ENCODE assay signal across 26 cellular contexts in the genomic region with DNA sequence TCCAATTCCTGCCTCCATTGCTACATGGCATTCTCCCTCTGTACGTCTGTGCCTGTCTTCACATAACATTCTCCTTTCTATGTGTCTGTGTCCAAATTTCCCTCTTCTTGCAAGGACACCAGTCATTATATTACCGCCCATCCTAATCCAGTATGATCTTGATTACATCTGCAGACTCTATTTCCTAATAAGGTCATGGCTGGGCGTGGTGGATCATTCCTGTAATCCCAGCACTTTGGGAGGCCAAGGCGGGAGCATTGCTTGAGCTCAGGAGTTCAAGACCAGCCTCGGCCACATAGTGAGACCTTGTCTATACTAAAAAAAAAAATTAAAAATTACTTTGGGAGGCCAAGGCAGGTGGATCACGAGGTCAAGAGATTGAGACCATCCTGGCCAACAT. TPM values are rescaled to one million over a fixed set of nuclear protein-coding genes. Genes with fewer than 3 reads are reported as not detected.
DNase-seq lines count a peak whose midpoint lies in the region; ATAC-seq, FAIRE-seq and TF ChIP-seq lines count a peak whose summit lies in the region.
"Had no signal": no experiment of that assay in that cellular context is flagged by ENCODE, and none has a peak within 500 bp of the region (broad histone marks: within the 10 kb centered on the region; RNA-seq: fewer than 3 reads in every experiment).

No MANE protein-coding gene starts in this region.

- TF ChIP-seq POLR2A in HepG2 (IDR thresholded peaks at IDR 0.05; ENCODE audit: insufficient read depth in 1 of 2, low read depth in 2 of 2, low read length in 2 of 2) (no peak), right lobe of liver (IDR thresholded peaks at IDR 0.05) (no peak)

- H3K4me1 Mint-ChIP-seq in activated naive CD4-positive, alpha-beta T cell treated with anti-CD3 and anti-CD28 coated beads, Interleukin-2, amount 50 U/mL, for 24 hours, result peaks cover 9% of the 10 kb centered on the region
- peaks cover 15% of the 10 kb centered on the region for H3K4me1 Mint-ChIP-seq in activated naive CD4-positive, alpha-beta T cell treated with anti-CD3 and anti-CD28 coated beads, Interleukin-2, amount 10 ng/mL, durations not matched to agents 7 days and 5 days

- H3K4me1 ChIP-seq in HepG2 (ENCODE audit: insufficient read depth, low read length) (peaks cover 34% of the 10 kb centered on the region), right lobe of liver (no peaks in the 10 kb centered on the region)

- intact Hi-C loops in HepG2 (cut with micrococcal nuclease; ENCODE audit: unreplicated experiment), result no loop called here
- intact Hi-C loops in right lobe of liver (cut with DNase I), result no loop called here

- H3K4me3 Mint-ChIP-seq in activated naive CD4-positive, alpha-beta T cell treated with anti-CD3 and anti-CD28 coated beads, Interleukin-2, amount 50 U/mL, for 24 hours, result no peak overlapping the region
- H3K4me3 Mint-ChIP-seq in activated naive CD4-positive, alpha-beta T cell treated with anti-CD3 and anti-CD28 coated beads, Interleukin-2, amount 10 ng/mL, durations not matched to agents 7 days and 5 days, result no peak overlapping the region
- H3K4me3 Mint-ChIP-seq: CD14-positive monocyte; CD4-positive, alpha-beta memory T cell; CD4-positive, CD25-positive, alpha-beta regulatory T cell had no signal

- 43% methylated on average over 6 of the region's 6 CpGs for WGBS in HepG2 (ENCODE audit: low lambda C conversion rate)
- 66% methylated on average over 6 of the region's 6 CpGs for WGBS in right lobe of liver (ENCODE audit: insufficient coverage, low coverage, low lambda C conversion rate, missing lambda C conversion rate)

- peak overlapping the region; percentile 31 for H3K27ac Mint-ChIP-seq in activated naive CD4-positive, alpha-beta T cell treated with anti-CD3 and anti-CD28 coated beads, Interleukin-2, amount 50 U/mL, for 24 hours
- no peak overlapping the region for H3K27ac Mint-ChIP-seq in activated naive CD4-positive, alpha-beta T cell treated with anti-CD3 and anti-CD28 coated beads, Interleukin-2, amount 10 ng/mL, durations not matched to agents 7 days and 5 days
- H3K27ac Mint-ChIP-seq: CD14-positive monocyte; CD4-positive, CD25-positive, alpha-beta regulatory T cell; CD8-positive, alpha-beta memory T cell had no signal

- no peak for TF ChIP-seq RAD21 in HepG2 (CRISPR knock-in tag; IDR thresholded peaks at IDR 0.05)

- no peaks in the 10 kb centered on the region for H3K36me3 Mint-ChIP-seq in activated naive CD4-positive, alpha-beta T cell treated with anti-CD3 and anti-CD28 coated beads, Interleukin-2, amount 50 U/mL, for 24 hours
- H3K36me3 Mint-ChIP-seq in activated naive CD4-positive, alpha-beta T cell treated with anti-CD3 and anti-CD28 coated beads, Interleukin-2, amount 10 ng/mL, durations not matched to agents 7 days and 5 days, result peaks cover 2% of the 10 kb centered on the region
- H3K36me3 Mint-ChIP-seq: CD14-positive monocyte had no signal

- H3K79me2 ChIP-seq in HepG2 (ENCODE audit: insufficient read depth, low read length), result no peaks in the 10 kb centered on the region

- no peaks in the 10 kb centered on the region for H3K36me3 ChIP-seq in HepG2 (replicated peaks in 1 of 2; ENCODE audit: control insufficient read depth in 1 of 2, insufficient read depth in 2 of 2, low read length in 2 of 2)
- H3K36me3 ChIP-seq in right lobe of liver, result no peaks in the 10 kb centered on the region
- H3K36me3 ChIP-seq: BE2C, BLaER1 had no signal

- no peak for TF ChIP-seq CTCF in HepG2 (CRISPR knock-in tag; IDR thresholded peaks at IDR 0.05)
- TF ChIP-seq CTCF in right lobe of liver (IDR thresholded peaks at IDR 0.05), result no peak

- H3K9me3 ChIP-seq in HepG2 (ENCODE audit: low read length), result no peaks in the 10 kb centered on the region
- H3K9me3 ChIP-seq in right lobe of liver, result no peaks in the 10 kb centered on the region
- H3K9me3 ChIP-seq: BE2C, BLaER1 had no signal

- no peaks in the 10 kb centered on the region for H3K9me3 Mint-ChIP-seq in activated naive CD4-positive, alpha-beta T cell treated with anti-CD3 and anti-CD28 coated beads, Interleukin-2, amount 50 U/mL, for 24 hours
- H3K9me3 Mint-ChIP-seq in activated naive CD4-positive, alpha-beta T cell treated with anti-CD3 and anti-CD28 coated beads, Interleukin-2, amount 10 ng/mL, durations not matched to agents 7 days and 5 days, result no peaks in the 10 kb centered on the region
- H3K9me3 Mint-ChIP-seq: CD4-positive, alpha-beta memory T cell; CD4-positive, CD25-positive, alpha-beta regulatory T cell; CD8-positive, alpha-beta memory T cell had no signal

- no peaks in the 10 kb centered on the region for H4K20me1 ChIP-seq in HepG2 (ENCODE audit: insufficient read depth, low read length)
- H4K20me1 ChIP-seq: BLaER1 had no signal

- DNase-seq in activated naive CD4-positive, alpha-beta T cell treated with anti-CD3 and anti-CD28 coated beads, Interleukin-2, amount 10 ng/mL, durations not matched to agents 7 days and 5 days, result no peak
- DNase-seq in HepG2 (ENCODE audit: low spot score) (no peak), right lobe of liver (no peak)
- DNase-seq: 8988T; ACHN; BE2C; C1 segment of cervical spinal cord; CD4-positive, alpha-beta memory T cell; CD4-positive, CD25-positive, alpha-beta regulatory T cell; CD8-positive, alpha-beta memory T cell; COR-L47; DMS 273 treated with DMSO at 0.1 percent for 48 hours; DMS153; DMS53; DMS79; DND-41; EL; GDM1 had no signal

- H3K4me3 ChIP-seq in HepG2 (replicated peaks in 1 of 3; ENCODE audit: insufficient read depth in 1 of 3, low read depth in 2 of 3, low read length in 3 of 3) (no peak overlapping the region), right lobe of liver (no peak overlapping the region)
- H3K4me3 ChIP-seq: BLaER1, GM12878 had no signal

- ATAC-seq in HepG2 (no peak), right lobe of liver (no peak), GM21447 (IDR thresholded peaks at IDR 0.05; ENCODE audit: unreplicated experiment) (no peak)
- ATAC-seq: GM12878 had no signal

- no peak for FAIRE-seq in HepG2 (lab: Jason Lieb, UNC)
- FAIRE-seq: A204.1, GM12878, GM12892, GM18507 had no signal

- H3K9ac ChIP-seq in HepG2 (ENCODE audit: insufficient read depth, low read depth, low read length), result no peak overlapping the region
- H3K9ac ChIP-seq: BLaER1 had no signal

- in situ Hi-C loops in HepG2 (cut with HindIII; ENCODE audit: extremely low pct_ligation_motif_present, low pct_unique_long_range_greater_than_20kb), result loop anchor here (25.0 kb wide), 1 partner anchor 558 kb away; a partner anchor contains a TSS

- CTCF ChIA-PET in activated naive CD4-positive, alpha-beta T cell treated with anti-CD3 and anti-CD28 coated beads, Interleukin-2, amount 10 ng/mL, durations not matched to agents 7 days and 5 days (lab: Charles Lee), result interaction anchor here (0.6 to 0.9 kb wide), 2 partner anchors 9 to 37 kb away, joined by 3 read pairs; no protein-coding TSS in a partner anchor
- CTCF ChIA-PET in HepG2 (lab: Yijun Ruan, JAX; ENCODE audit: low intra/inter-chr PET ratio, low total read pairs), result no interaction called here

- no TSS peak for BruUV-seq in HepG2 (replicated peaks; lab: Mats Ljungman, UMichigan)

- no peak overlapping the region for H3K4me2 ChIP-seq in HepG2 (ENCODE audit: low read depth, low read length)

- H3K27me3 ChIP-seq in HepG2 (ENCODE audit: control insufficient read depth in 1 of 2, insufficient read depth in 2 of 2, low read length in 2 of 2), result no peaks in the 10 kb centered on the region; a peak in 1 of 5 replicates
- no peaks in the 10 kb centered on the region for H3K27me3 ChIP-seq in right lobe of liver
- H3K27me3 ChIP-seq: BE2C, BLaER1 had no signal

- no peaks in the 10 kb centered on the region for H3K27me3 Mint-ChIP-seq in activated naive CD4-positive, alpha-beta T cell treated with anti-CD3 and anti-CD28 coated beads, Interleukin-2, amount 50 U/mL, for 24 hours
- peaks cover 15% of the 10 kb centered on the region for H3K27me3 Mint-ChIP-seq in activated naive CD4-positive, alpha-beta T cell treated with anti-CD3 and anti-CD28 coated beads, Interleukin-2, amount 10 ng/mL, durations not matched to agents 7 days and 5 days
- H3K27me3 Mint-ChIP-seq: CD8-positive, alpha-beta memory T cell had no signal

- no peak overlapping the region for H3K27ac ChIP-seq in HepG2 (ENCODE audit: extremely low read length, insufficient read depth, low read length)
- H3K27ac ChIP-seq in right lobe of liver, result no peak overlapping the region
- H3K27ac ChIP-seq: BLaER1 had no signal

- POLR2A ChIA-PET in HepG2 (lab: Yijun Ruan, JAX), result interaction anchor here (1.0 to 1.1 kb wide), 2 partner anchors 13 to 74 kb away, joined by 3 read pairs; a partner anchor contains a TSS

- H2AFZ ChIP-seq in HepG2 (ENCODE audit: low read length), result no peak overlapping the region

- no peak for TF ChIP-seq EP300 in HepG2 (IDR thresholded peaks at IDR 0.05; ENCODE audit: low read depth in 2 of 2, low read length in 2 of 2)
- TF ChIP-seq EP300 in HepG2 (CRISPR knock-in tag; IDR thresholded peaks at IDR 0.05; ENCODE audit: borderline replicate concordance), result no peak

RNA-seq across cellular contexts. Expression of a gene that starts 5.0 kb away (rescaled TPM):
- 9.1 and 11.0 TPM in 2 replicates for total RNA-seq in HepG2 (2016; rRNA removed; fragmentation: Illumina TruSeq; extraction: Trizol)
- total RNA-seq in HepG2 (2016; cell fraction: cytosol; rRNA removed; fragmentation: Illumina TruSeq; extraction: Trizol; ENCODE audit: low read depth), result 8.4 TPM in 2 replicates
- total RNA-seq in HepG2 (2016; cell fraction: insoluble cytoplasmic fraction; rRNA removed; fragmentation: Illumina TruSeq; extraction: Trizol), result 6.9 and 9.6 TPM in 2 replicates
- 15.8 and 18.7 TPM in 2 replicates for total RNA-seq in HepG2 (2016; cell fraction: membrane; rRNA removed; fragmentation: Illumina TruSeq; extraction: Trizol)
- total RNA-seq in HepG2 (2016; cell fraction: nucleus; rRNA removed; fragmentation: Illumina TruSeq; extraction: Trizol), result 17.7 and 22.5 TPM in 2 replicates
- 8.4 and 9.2 TPM in 2 replicates for polyA plus RNA-seq in HepG2 (2011; rRNA removed)
- 3.3 and 4.5 TPM in 2 replicates for polyA plus RNA-seq in HepG2 (2011; cell fraction: cytosol; rRNA removed)
- polyA plus RNA-seq in HepG2 (2011; cell fraction: nucleus; rRNA removed), result 64.8 and 74.5 TPM in 2 replicates
- 16.5 and 32.3 TPM in 2 replicates for polyA plus RNA-seq in HepG2 (2012)
- 27.2 and 27.7 TPM in 2 replicates for polyA plus RNA-seq in HepG2 (2016; cell fraction: cytosol; fragmentation: Illumina TruSeq; extraction: Trizol; ENCODE audit: low read depth)
- 18.2 and 24.7 TPM in 2 replicates for polyA plus RNA-seq in HepG2 (2016; cell fraction: insoluble cytoplasmic fraction; fragmentation: Illumina TruSeq; extraction: Trizol; ENCODE audit: low read depth)
- polyA plus RNA-seq in HepG2 (2016; cell fraction: membrane; fragmentation: Illumina TruSeq; extraction: Trizol; ENCODE audit: low read depth), result 38.9 and 40.6 TPM in 2 replicates
- 77.8 and 81.5 TPM in 2 replicates for polyA plus RNA-seq in HepG2 (2016; cell fraction: nucleus; fragmentation: Illumina TruSeq; extraction: Trizol; ENCODE audit: insufficient read depth, low read depth)
- polyA minus RNA-seq in HepG2 (2011; rRNA and poly(A)+ RNA removed; ENCODE audit: low replicate concordance), result 5.4 and 5.5 TPM in 2 replicates
- polyA minus RNA-seq in HepG2 (2011; cell fraction: cytosol; rRNA and poly(A)+ RNA removed), result 7.9 and 8.3 TPM in 2 replicates
- 8.9 and 10.8 TPM in 2 replicates for polyA minus RNA-seq in HepG2 (2011; cell fraction: nucleus; rRNA and poly(A)+ RNA removed)
- 10 to 100 TPM; 12.8 to 23.0 (median 17.6) TPM for total RNA-seq in right lobe of liver

RNA-seq across cellular contexts. Expression of a gene that starts 12.5 kb away (rescaled TPM):
- 10.1 and 16.2 TPM in 2 replicates for total RNA-seq in HepG2 (2016; rRNA removed; fragmentation: Illumina TruSeq; extraction: Trizol)
- 22.4 and 23.4 TPM in 2 replicates for total RNA-seq in HepG2 (2016; cell fraction: cytosol; rRNA removed; fragmentation: Illumina TruSeq; extraction: Trizol; ENCODE audit: low read depth)
- total RNA-seq in HepG2 (2016; cell fraction: insoluble cytoplasmic fraction; rRNA removed; fragmentation: Illumina TruSeq; extraction: Trizol), result 7.9 and 15.3 TPM in 2 replicates
- 18.4 and 19.8 TPM in 2 replicates for total RNA-seq in HepG2 (2016; cell fraction: membrane; rRNA removed; fragmentation: Illumina TruSeq; extraction: Trizol)
- 21.9 and 27.5 TPM in 2 replicates for total RNA-seq in HepG2 (2016; cell fraction: nucleus; rRNA removed; fragmentation: Illumina TruSeq; extraction: Trizol)
- polyA plus RNA-seq in HepG2 (2011; rRNA removed), result 13.7 and 14.8 TPM in 2 replicates
- 3.3 and 5.2 TPM in 2 replicates for polyA plus RNA-seq in HepG2 (2011; cell fraction: cytosol; rRNA removed)
- polyA plus RNA-seq in HepG2 (2011; cell fraction: nucleus; rRNA removed), result 105 and 114 TPM in 2 replicates
- polyA plus RNA-seq in HepG2 (2012), result 26.9 and 27.9 TPM in 2 replicates
- 3.9 TPM in 2 replicates for polyA plus RNA-seq in HepG2 (2016; cell fraction: cytosol; fragmentation: Illumina TruSeq; extraction: Trizol; ENCODE audit: low read depth)
- 20.3 and 27.9 TPM in 2 replicates for polyA plus RNA-seq in HepG2 (2016; cell fraction: insoluble cytoplasmic fraction; fragmentation: Illumina TruSeq; extraction: Trizol; ENCODE audit: low read depth)
- 7.5 and 9.2 TPM in 2 replicates for polyA plus RNA-seq in HepG2 (2016; cell fraction: membrane; fragmentation: Illumina TruSeq; extraction: Trizol; ENCODE audit: low read depth)
- 74.8 and 79.3 TPM in 2 replicates for polyA plus RNA-seq in HepG2 (2016; cell fraction: nucleus; fragmentation: Illumina TruSeq; extraction: Trizol; ENCODE audit: insufficient read depth, low read depth)
- 18.8 and 22.6 TPM in 2 replicates for polyA minus RNA-seq in HepG2 (2011; rRNA and poly(A)+ RNA removed; ENCODE audit: low replicate concordance)
- 8.0 and 10.7 TPM in 2 replicates for polyA minus RNA-seq in HepG2 (2011; cell fraction: cytosol; rRNA and poly(A)+ RNA removed)
- polyA minus RNA-seq in HepG2 (2011; cell fraction: nucleus; rRNA and poly(A)+ RNA removed), result 80.9 and 81.4 TPM in 2 replicates
- 10 to 100 TPM; 13.0 to 26.2 (median 20.9) TPM for total RNA-seq in right lobe of liver

RNA-seq across cellular contexts. Expression of a gene that starts 35.5 kb away (rescaled TPM):
- total RNA-seq in HepG2 (2016; rRNA removed; fragmentation: Illumina TruSeq; extraction: Trizol) (19.5 and 22.7 TPM in 2 replicates), right lobe of liver (1 to 10 TPM; 3.9 to 5.8 (median 4.4) TPM)
- 4.4 and 4.7 TPM in 2 replicates for total RNA-seq in HepG2 (2016; cell fraction: cytosol; rRNA removed; fragmentation: Illumina TruSeq; extraction: Trizol; ENCODE audit: low read depth)
- 18.5 and 18.8 TPM in 2 replicates for total RNA-seq in HepG2 (2016; cell fraction: insoluble cytoplasmic fraction; rRNA removed; fragmentation: Illumina TruSeq; extraction: Trizol)
- total RNA-seq in HepG2 (2016; cell fraction: membrane; rRNA removed; fragmentation: Illumina TruSeq; extraction: Trizol), result 17.9 and 18.1 TPM in 2 replicates
- total RNA-seq in HepG2 (2016; cell fraction: nucleus; rRNA removed; fragmentation: Illumina TruSeq; extraction: Trizol), result 10.6 and 14.1 TPM in 2 replicates
- 9.7 and 11.9 TPM in 2 replicates for polyA plus RNA-seq in HepG2 (2011; rRNA removed)
- polyA plus RNA-seq in HepG2 (2011; cell fraction: cytosol; rRNA removed), result 9.3 and 9.8 TPM in 2 replicates
- 19.3 and 19.5 TPM in 2 replicates for polyA plus RNA-seq in HepG2 (2011; cell fraction: nucleus; rRNA removed)
- 8.9 and 9.8 TPM in 2 replicates for polyA plus RNA-seq in HepG2 (2012)
- polyA plus RNA-seq in HepG2 (2016; cell fraction: cytosol; fragmentation: Illumina TruSeq; extraction: Trizol; ENCODE audit: low read depth), result 2.5 and 2.8 TPM in 2 replicates
- polyA plus RNA-seq in HepG2 (2016; cell fraction: insoluble cytoplasmic fraction; fragmentation: Illumina TruSeq; extraction: Trizol; ENCODE audit: low read depth), result 17.8 and 20.4 TPM in 2 replicates
- 9.1 and 9.3 TPM in 2 replicates for polyA plus RNA-seq in HepG2 (2016; cell fraction: membrane; fragmentation: Illumina TruSeq; extraction: Trizol; ENCODE audit: low read depth)
- 15.4 and 16.6 TPM in 2 replicates for polyA plus RNA-seq in HepG2 (2016; cell fraction: nucleus; fragmentation: Illumina TruSeq; extraction: Trizol; ENCODE audit: insufficient read depth, low read depth)
- polyA minus RNA-seq in HepG2 (2011; rRNA and poly(A)+ RNA removed; ENCODE audit: low replicate concordance), result 20.5 and 25.2 TPM in 2 replicates
- polyA minus RNA-seq in HepG2 (2011; cell fraction: cytosol; rRNA and poly(A)+ RNA removed), result 13.1 and 17.3 TPM in 2 replicates
- 14.9 and 15.7 TPM in 2 replicates for polyA minus RNA-seq in HepG2 (2011; cell fraction: nucleus; rRNA and poly(A)+ RNA removed)

RNA-seq across cellular contexts. Expression of a gene that starts 53.2 kb away (rescaled TPM):
- total RNA-seq in HepG2 (2016; rRNA removed; fragmentation: Illumina TruSeq; extraction: Trizol), result 9.0 and 27.8 TPM in 2 replicates
- 13.8 and 14.2 TPM in 2 replicates for total RNA-seq in HepG2 (2016; cell fraction: cytosol; rRNA removed; fragmentation: Illumina TruSeq; extraction: Trizol; ENCODE audit: low read depth)
- 9.7 and 19.4 TPM in 2 replicates for total RNA-seq in HepG2 (2016; cell fraction: insoluble cytoplasmic fraction; rRNA removed; fragmentation: Illumina TruSeq; extraction: Trizol)
- 6.2 and 6.3 TPM in 2 replicates for total RNA-seq in HepG2 (2016; cell fraction: membrane; rRNA removed; fragmentation: Illumina TruSeq; extraction: Trizol)
- total RNA-seq in HepG2 (2016; cell fraction: nucleus; rRNA removed; fragmentation: Illumina TruSeq; extraction: Trizol), result 19.4 and 23.7 TPM in 2 replicates
- polyA plus RNA-seq in HepG2 (2011; rRNA removed), result 4.9 TPM in 2 replicates
- polyA plus RNA-seq in HepG2 (2011; cell fraction: cytosol; rRNA removed), result 0.72 and 0.78 TPM in 2 replicates
- 29.7 and 43.5 TPM in 2 replicates for polyA plus RNA-seq in HepG2 (2011; cell fraction: nucleus; rRNA removed)
- 14.4 and 16.2 TPM in 2 replicates for polyA plus RNA-seq in HepG2 (2012)
- polyA plus RNA-seq in HepG2 (2016; cell fraction: cytosol; fragmentation: Illumina TruSeq; extraction: Trizol; ENCODE audit: low read depth), result 0.08 and 0.18 TPM in 2 replicates
- 4.1 and 8.0 TPM in 2 replicates for polyA plus RNA-seq in HepG2 (2016; cell fraction: insoluble cytoplasmic fraction; fragmentation: Illumina TruSeq; extraction: Trizol; ENCODE audit: low read depth)
- 0.25 and 0.49 TPM in 2 replicates for polyA plus RNA-seq in HepG2 (2016; cell fraction: membrane; fragmentation: Illumina TruSeq; extraction: Trizol; ENCODE audit: low read depth)
- polyA plus RNA-seq in HepG2 (2016; cell fraction: nucleus; fragmentation: Illumina TruSeq; extraction: Trizol; ENCODE audit: insufficient read depth, low read depth), result 43.3 and 55.9 TPM in 2 replicates
- 32.0 and 40.1 TPM in 2 replicates for polyA minus RNA-seq in HepG2 (2011; rRNA and poly(A)+ RNA removed; ENCODE audit: low replicate concordance)
- 12.0 and 13.6 TPM in 2 replicates for polyA minus RNA-seq in HepG2 (2011; cell fraction: cytosol; rRNA and poly(A)+ RNA removed)
- 24.1 and 38.5 TPM in 2 replicates for polyA minus RNA-seq in HepG2 (2011; cell fraction: nucleus; rRNA and poly(A)+ RNA removed)
- total RNA-seq in right lobe of liver, result 10 to 100 TPM; 12.1 to 31.3 (median 22.6) TPM
